In genomic region chr10:59808896-59809643, GRCh38 we compare ENCODE assay signal across 8 cellular contexts. TPM values are rescaled to one million over a fixed set of nuclear protein-coding genes. Genes with fewer than 3 reads are reported as not detected.
DNase-seq lines count a peak whose midpoint lies in the region; ATAC-seq and TF ChIP-seq lines count a peak whose summit lies in the region.

No MANE protein-coding gene starts in this region.

- WGBS in testis, 2 donors, result 62 to 67% methylated on average over 5 of the region's 5 CpGs

- H3K27me3 ChIP-seq in CD8-positive, alpha-beta T cell (ENCODE audit: insufficient read depth, low read length), result no peaks in the 10 kb centered on the region
- H3K27me3 ChIP-seq in neural progenitor cell (no peaks in the 10 kb centered on the region), testis (no peaks in the 10 kb centered on the region)

- no peak overlapping the region for H2AFZ ChIP-seq in neural progenitor cell (replicated peaks)

- H3K27ac Mint-ChIP-seq in CD8-positive, alpha-beta T cell, result peak overlapping the region; percentile 57
- peak overlapping the region; percentile 68 for H3K27ac Mint-ChIP-seq in neural progenitor cell

- no peaks in the 10 kb centered on the region for H3F3A ChIP-seq in neural progenitor cell (ENCODE audit: low read depth)

- no peaks in the 10 kb centered on the region for H3K9me3 ChIP-seq in CD8-positive, alpha-beta T cell (ENCODE audit: low read length)
- H3K9me3 ChIP-seq in neural progenitor cell (ENCODE audit: low read depth) (no peaks in the 10 kb centered on the region), testis (no peaks in the 10 kb centered on the region)

- H3K9me3 Mint-ChIP-seq in CD8-positive, alpha-beta T cell, result no peaks in the 10 kb centered on the region
- no peaks in the 10 kb centered on the region for H3K9me3 Mint-ChIP-seq in neural progenitor cell

- CTCF ChIA-PET in CD8-positive, alpha-beta T cell (lab: Charles Lee), result interaction anchor here (1.7 kb wide), 1 partner anchor 28 kb away, joined by 3 read pairs; no protein-coding TSS in a partner anchor

- H3K27me3 Mint-ChIP-seq in CD8-positive, alpha-beta T cell (ENCODE audit: low read depth), result no peaks in the 10 kb centered on the region
- H3K27me3 Mint-ChIP-seq in neural progenitor cell (ENCODE audit: insufficient read depth, low read depth), result no peaks in the 10 kb centered on the region

- no peak overlapping the region for H3K4me2 ChIP-seq in neural progenitor cell

- peaks cover 51% of the 10 kb centered on the region for H3K36me3 ChIP-seq in CD8-positive, alpha-beta T cell (ENCODE audit: insufficient read depth, low read length)
- H3K36me3 ChIP-seq in neural progenitor cell (peaks cover 16% of the 10 kb centered on the region), testis (ENCODE audit: low read depth, missing control alignments) (no peaks in the 10 kb centered on the region)

- H3K36me3 Mint-ChIP-seq in CD8-positive, alpha-beta T cell, result peaks cover 93% of the 10 kb centered on the region
- H3K36me3 Mint-ChIP-seq in neural progenitor cell, result peaks cover 50% of the 10 kb centered on the region

- TF ChIP-seq CTCF in CD8-positive, alpha-beta T cell (IDR thresholded peaks at IDR 0.05), result peak; percentile 36
- TF ChIP-seq CTCF in neural progenitor cell (IDR thresholded peaks at IDR 0.05), result peak; percentile 70
- peak; percentile 20 to 68 (median 54) for TF ChIP-seq CTCF in testis (IDR thresholded peaks at IDR 0.05)

- ATAC-seq in CD8-positive, alpha-beta T cell, result peak; percentile 69
- ATAC-seq in HG03378 (IDR thresholded peaks at IDR 0.05; ENCODE audit: unreplicated experiment), result peak; percentile 95

- H3K27ac ChIP-seq in CD8-positive, alpha-beta T cell (ENCODE audit: low read depth, low read length), result no peak overlapping the region
- H3K27ac ChIP-seq in neural progenitor cell (no peak overlapping the region), testis (no peak overlapping the region)

- no peak for TF ChIP-seq POLR2A in testis (IDR thresholded peaks at IDR 0.05)

- no peaks in the 10 kb centered on the region for H3K4me1 ChIP-seq in CD8-positive, alpha-beta T cell (ENCODE audit: insufficient read depth, low read length)
- H3K4me1 ChIP-seq in neural progenitor cell (peaks cover 9% of the 10 kb centered on the region), testis (no peaks in the 10 kb centered on the region)

- no peak overlapping the region for H3K4me3 Mint-ChIP-seq in CD8-positive, alpha-beta T cell
- no peak overlapping the region for H3K4me3 Mint-ChIP-seq in neural progenitor cell

- DNase-seq in CD8-positive, alpha-beta T cell, result peak in 6 of 7 experiments; percentile 4 to 55 (median 38)
- DNase-seq in GM19240 (ENCODE audit: insufficient read length, low spot score) (peak; percentile 29), NCI-H748 (lab: John Stamatoyannopoulos, UW; ENCODE audit: unreplicated experiment) (peak; percentile 52), fibroblast of gingiva (ENCODE audit: low read depth) (peak; percentile 21), neural progenitor cell (ENCODE audit: low spot score) (peak; percentile 72), testis (peak; percentile 91)
- DNase-seq in activated CD8-positive, alpha-beta memory T cell treated with anti-CD3 and anti-CD28 coated beads, Interleukin-2, amount 50 U/mL, for 1 hour (ENCODE audit: extremely low read depth), result peak; percentile 1

- H3K4me1 Mint-ChIP-seq in CD8-positive, alpha-beta T cell (ENCODE audit: low read depth), result no peaks in the 10 kb centered on the region
- peaks cover 10% of the 10 kb centered on the region for H3K4me1 Mint-ChIP-seq in neural progenitor cell

- H3K9ac ChIP-seq in neural progenitor cell, result no peak overlapping the region

- intact Hi-C loops in CD8-positive, alpha-beta T cell (cut with DNase I, micrococcal nuclease), result loop anchor here (5.0 to 10.0 kb wide), 2 partner anchors 182 to 184 kb away; no protein-coding TSS in a partner anchor
- intact Hi-C loops in testis (cut with DNase I; ENCODE audit: low total_unique reads), result no loop called here

- H3K79me2 ChIP-seq in neural progenitor cell (ENCODE audit: low read depth), result no peaks in the 10 kb centered on the region

- no peak overlapping the region for H3K4me3 ChIP-seq in CD8-positive, alpha-beta T cell (ENCODE audit: low read depth, low read length)
- H3K4me3 ChIP-seq in neural progenitor cell, result no peak overlapping the region
- H3K4me3 ChIP-seq in testis, result no peak overlapping the region

- H4K20me1 ChIP-seq in neural progenitor cell (ENCODE audit: low read depth), result peaks cover 8% of the 10 kb centered on the region

- POLR2A ChIA-PET in CD8-positive, alpha-beta T cell (lab: Charles Lee), result no interaction called here

RNA-seq across cellular contexts. Expression of gene MRLN, which starts 55.8 kb away (rescaled TPM):
- total RNA-seq in CD8-positive, alpha-beta T cell, result not detected
- total RNA-seq in neural progenitor cell (ENCODE audit: low replicate concordance) (not detected in 2 replicates), testis (not detected)
- polyA plus RNA-seq in testis (ENCODE audit: insufficient read depth, low read depth, low replicate concordance), result 1.4 TPM

Comparison
In these comparisons a context has a peak if more than half of its experiments do, and no peak if none do; other contexts are left out.
1. DNase-seq: peak in every context shown above with its lines; median percentile 91 in testis; 72 in neural progenitor cell; 52 in NCI-H748; 38 in CD8-positive, alpha-beta T cell; 29 in GM19240; 21 in fibroblast of gingiva; 1 in activated CD8-positive, alpha-beta memory T cell treated with anti-CD3 and anti-CD28 coated beads, Interleukin-2, amount 50 U/mL, for 1 hour.